In the genomic region with DNA sequence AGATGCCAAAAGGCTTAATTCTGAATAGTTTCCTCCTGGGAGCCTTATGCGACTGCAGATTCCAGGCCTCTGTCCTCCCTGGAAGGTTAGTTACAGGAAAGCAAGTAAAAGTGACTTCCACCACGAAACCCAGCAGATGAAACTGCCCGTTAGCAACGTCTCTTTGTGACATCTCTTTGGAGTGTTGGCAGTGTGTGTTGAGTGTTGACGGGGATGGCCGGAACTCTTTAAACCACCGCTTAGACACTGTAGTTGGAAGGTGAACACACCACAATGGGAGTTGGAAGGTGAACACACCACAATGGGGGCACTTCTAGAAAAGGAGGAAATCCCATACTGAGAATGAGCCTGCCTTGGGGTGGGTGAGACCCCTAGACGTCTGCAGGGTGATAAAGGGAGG, we compare ENCODE assay signal across 1 cellular context.
TF ChIP-seq lines count a peak whose summit lies in the region.

No MANE protein-coding gene starts in this region.

TF ChIP-seq in GM12878, 131 proteins besides CTCF, POLR2A, EP300 and RAD21 (continued from another document):
- TF ChIP-seq, protein P1, sequence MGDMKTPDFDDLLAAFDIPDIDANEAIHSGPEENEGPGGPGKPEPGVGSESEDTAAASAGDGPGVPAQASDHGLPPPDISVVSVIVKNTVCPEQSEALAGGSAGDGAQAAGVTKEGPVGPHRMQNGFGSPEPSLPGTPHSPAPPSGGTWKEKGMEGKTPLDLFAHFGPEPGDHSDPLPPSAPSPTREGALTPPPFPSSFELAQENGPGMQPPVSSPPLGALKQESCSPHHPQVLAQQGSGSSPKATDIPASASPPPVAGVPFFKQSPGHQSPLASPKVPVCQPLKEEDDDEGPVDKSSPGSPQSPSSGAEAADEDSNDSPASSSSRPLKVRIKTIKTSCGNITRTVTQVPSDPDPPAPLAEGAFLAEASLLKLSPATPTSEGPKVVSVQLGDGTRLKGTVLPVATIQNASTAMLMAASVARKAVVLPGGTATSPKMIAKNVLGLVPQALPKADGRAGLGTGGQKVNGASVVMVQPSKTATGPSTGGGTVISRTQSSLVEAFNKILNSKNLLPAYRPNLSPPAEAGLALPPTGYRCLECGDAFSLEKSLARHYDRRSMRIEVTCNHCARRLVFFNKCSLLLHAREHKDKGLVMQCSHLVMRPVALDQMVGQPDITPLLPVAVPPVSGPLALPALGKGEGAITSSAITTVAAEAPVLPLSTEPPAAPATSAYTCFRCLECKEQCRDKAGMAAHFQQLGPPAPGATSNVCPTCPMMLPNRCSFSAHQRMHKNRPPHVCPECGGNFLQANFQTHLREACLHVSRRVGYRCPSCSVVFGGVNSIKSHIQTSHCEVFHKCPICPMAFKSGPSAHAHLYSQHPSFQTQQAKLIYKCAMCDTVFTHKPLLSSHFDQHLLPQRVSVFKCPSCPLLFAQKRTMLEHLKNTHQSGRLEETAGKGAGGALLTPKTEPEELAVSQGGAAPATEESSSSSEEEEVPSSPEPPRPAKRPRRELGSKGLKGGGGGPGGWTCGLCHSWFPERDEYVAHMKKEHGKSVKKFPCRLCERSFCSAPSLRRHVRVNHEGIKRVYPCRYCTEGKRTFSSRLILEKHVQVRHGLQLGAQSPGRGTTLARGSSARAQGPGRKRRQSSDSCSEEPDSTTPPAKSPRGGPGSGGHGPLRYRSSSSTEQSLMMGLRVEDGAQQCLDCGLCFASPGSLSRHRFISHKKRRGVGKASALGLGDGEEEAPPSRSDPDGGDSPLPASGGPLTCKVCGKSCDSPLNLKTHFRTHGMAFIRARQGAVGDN (IDR thresholded peaks at IDR 0.05) = peak; percentile 53; the same call in 1 of the 2 replicates
- no peak for TF ChIP-seq ESRRA (IDR thresholded peaks at IDR 0.05; ENCODE audit: low read length)
- no peak for TF ChIP-seq SUZ12 (IDR thresholded peaks at IDR 0.05; ENCODE audit: unreplicated experiment)
- TF ChIP-seq TCF7 (IDR thresholded peaks at IDR 0.05; ENCODE audit: borderline replicate concordance) = no peak
